ENCODE assay signal across 14 cellular contexts in the genomic region with DNA sequence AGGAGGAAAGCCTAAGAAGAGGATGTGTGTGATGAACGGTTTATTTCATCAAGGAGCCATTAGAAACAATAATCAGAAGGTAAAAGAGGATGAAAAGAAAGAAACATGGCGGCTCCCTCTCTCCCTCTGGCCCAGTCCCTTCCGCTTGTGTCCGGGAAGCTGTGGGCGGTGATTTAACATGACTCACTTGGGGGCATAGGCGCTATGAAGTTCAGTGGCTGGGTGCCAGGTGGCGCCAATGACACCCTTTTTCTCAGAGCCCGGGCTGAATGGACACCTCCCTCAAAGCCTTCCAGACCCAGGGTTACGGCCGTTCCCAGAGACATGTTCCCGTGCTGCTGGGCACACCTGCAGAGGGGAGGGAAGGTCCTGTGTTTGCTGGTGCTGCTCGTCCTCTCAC.
DNase-seq lines count a peak whose midpoint lies in the region; ATAC-seq, FAIRE-seq and TF ChIP-seq lines count a peak whose summit lies in the region.
"Had no signal": no experiment of that assay in that cellular context is flagged by ENCODE, and none has a peak within 500 bp of the region (broad histone marks: within the 10 kb centered on the region; RNA-seq: fewer than 3 reads in every experiment).

No MANE protein-coding gene starts in this region.

- no peaks in the 10 kb centered on the region for H3K27me3 ChIP-seq in NT2/D1 (ENCODE audit: insufficient read depth, insufficient read length)
- H3K27me3 ChIP-seq: colonic mucosa had no signal

- FAIRE-seq in A549 (lab: Jason Lieb, UNC) = no peak

- TF ChIP-seq RAD21 in A549 (conservative IDR thresholded peaks at IDR 0.05 in 1 of 2, IDR thresholded peaks at IDR 0.05 in 1 of 2) = no peak

- H3K36me3 ChIP-seq in NT2/D1 (ENCODE audit: insufficient read depth, insufficient read length, low read length) = no peaks in the 10 kb centered on the region
- H3K36me3 ChIP-seq: colonic mucosa had no signal

- CTCF ChIA-PET in A549 (lab: Yijun Ruan, JAX) = interaction anchor here (1.6 kb wide), 1 partner anchor 9 kb away, joined by 3 read pairs; no protein-coding TSS in a partner anchor

- no peak for TF ChIP-seq EP300 in A549 (IDR thresholded peaks at IDR 0.05)

- WGBS in A549 (ENCODE audit: missing lambda C conversion rate) = 52% methylated on average over 12 of the region's 12 CpGs

- H3K27ac ChIP-seq in A549 = no peak overlapping the region
- H3K27ac ChIP-seq: colonic mucosa, PC-9 had no signal

- no peak for TF ChIP-seq POLR2A in A549 (IDR thresholded peaks at IDR 0.05; ENCODE audit: low read length)

- no peak for TF ChIP-seq CTCF in A549 (IDR thresholded peaks at IDR 0.05)
- peak; percentile 46 for TF ChIP-seq CTCF in GM12864 (IDR thresholded peaks at IDR 0.05; ENCODE audit: low read depth, low read length, missing control alignments)
- peak; percentile 67 for TF ChIP-seq CTCF in epithelial cell of proximal tubule (conservative IDR thresholded peaks at IDR 0.05; ENCODE audit: low read depth, low read length)

- no peak overlapping the region for H3K9ac ChIP-seq in NT2/D1 (ENCODE audit: insufficient read length, low read depth)

- H3K9me3 ChIP-seq in A549 = no peaks in the 10 kb centered on the region
- H3K9me3 ChIP-seq in NT2/D1 (ENCODE audit: insufficient read depth, low read length) = no peaks in the 10 kb centered on the region
- H3K9me3 ChIP-seq: colonic mucosa had no signal

- ATAC-seq in A549 = peak; percentile 63 to 67; a peak in 4 of 6 replicates
- ATAC-seq in GM18520 (IDR thresholded peaks at IDR 0.05; ENCODE audit: unreplicated experiment) = no peak
- ATAC-seq in GM19351 (IDR thresholded peaks at IDR 0.05; ENCODE audit: unreplicated experiment) = no peak
- ATAC-seq: activated CD4-positive, CD25-positive, alpha-beta regulatory T cell treated with anti-CD3 and anti-CD28 coated beads, Interleukin-2, amount 50 U/mL, for 24 hours; sciatic nerve had no signal

- POLR2A ChIA-PET in A549 (lab: Yijun Ruan, JAX) = no interaction called here

- H3K4me3 ChIP-seq in A549 (no peak overlapping the region), GM12864 (ENCODE audit: low read depth, low read length) (no peak overlapping the region), NT2/D1 (ENCODE audit: insufficient read length, low read depth) (no peak overlapping the region), epithelial cell of proximal tubule (ENCODE audit: low read depth, low read length) (no peak overlapping the region)
- H3K4me3 ChIP-seq: colonic mucosa, PC-9 had no signal

- H3K4me1 ChIP-seq in A549 (no peaks in the 10 kb centered on the region), NT2/D1 (ENCODE audit: insufficient read depth, insufficient read length) (no peaks in the 10 kb centered on the region)
- H3K4me1 ChIP-seq: colonic mucosa had no signal

- H3K4me2 ChIP-seq in A549 = no peak overlapping the region
- H3K4me2 ChIP-seq: PC-9 had no signal

- DNase-seq in A549 (ENCODE audit: low read depth in 1 of 2, low spot score in 1 of 2) = peak; percentile 18 to 40
- DNase-seq in GM12864 (ENCODE audit: low read depth) = no peak
- peak; percentile 52 for DNase-seq in NT2/D1 (ENCODE audit: low read depth, low spot score)
- peak; percentile 23 for DNase-seq in epithelial cell of proximal tubule (ENCODE audit: low read depth)
- DNase-seq in mucosa of gallbladder (ENCODE audit: low spot score) = no peak
- no peak for DNase-seq in stimulated activated CD8-positive, alpha-beta memory T cell treated with anti-CD3 and anti-CD28 coated beads, Interleukin-4, amount 100 ng/mL, for 48 hours
- DNase-seq: CD4-positive, CD25-positive, alpha-beta regulatory T cell; colonic mucosa; head of caudate nucleus had no signal

TF ChIP-seq in A549, 52 proteins besides CTCF, POLR2A, EP300 and RAD21:
- no peak for TF ChIP-seq BHLHE40 (IDR thresholded peaks at IDR 0.05; ENCODE audit: low read depth, low read length)
- no peak for TF ChIP-seq BCL3 (IDR thresholded peaks at IDR 0.05)
- TF ChIP-seq FOSL2 (IDR thresholded peaks at IDR 0.05) = no peak
- 0 out of 2 replicates have a peak, but pooled peaks have one; percentile 14 for TF ChIP-seq FOSL2 (CRISPR knock-in tag; IDR thresholded peaks at IDR 0.05)
- TF ChIP-seq, protein P1, sequence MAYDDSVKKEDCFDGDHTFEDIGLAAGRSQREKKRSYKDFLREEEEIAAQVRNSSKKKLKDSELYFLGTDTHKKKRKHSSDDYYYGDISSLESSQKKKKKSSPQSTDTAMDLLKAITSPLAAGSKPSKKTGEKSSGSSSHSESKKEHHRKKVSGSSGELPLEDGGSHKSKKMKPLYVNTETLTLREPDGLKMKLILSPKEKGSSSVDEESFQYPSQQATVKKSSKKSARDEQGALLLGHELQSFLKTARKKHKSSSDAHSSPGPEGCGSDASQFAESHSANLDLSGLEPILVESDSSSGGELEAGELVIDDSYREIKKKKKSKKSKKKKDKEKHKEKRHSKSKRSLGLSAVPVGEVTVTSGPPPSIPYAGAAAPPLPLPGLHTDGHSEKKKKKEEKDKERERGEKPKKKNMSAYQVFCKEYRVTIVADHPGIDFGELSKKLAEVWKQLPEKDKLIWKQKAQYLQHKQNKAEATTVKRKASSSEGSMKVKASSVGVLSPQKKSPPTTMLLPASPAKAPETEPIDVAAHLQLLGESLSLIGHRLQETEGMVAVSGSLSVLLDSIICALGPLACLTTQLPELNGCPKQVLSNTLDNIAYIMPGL (CRISPR knock-in tag; IDR thresholded peaks at IDR 0.05; ENCODE audit: borderline replicate concordance) = no peak
- TF ChIP-seq GATA3 (IDR thresholded peaks at IDR 0.05; ENCODE audit: borderline replicate concordance) = no peak

Comparison
In these comparisons a context has a peak if more than half of its experiments do, and no peak if none do; other contexts are left out.
1. ATAC-seq: peak in A549 (2 of 2); none in GM18520 (single experiment) and GM19351 (single experiment).
2. DNase-seq: peak in A549 (2 of 2), NT2/D1 (single experiment) and epithelial cell of proximal tubule (single experiment); none in GM12864 (single experiment), mucosa of gallbladder (single experiment) and stimulated activated CD8-positive, alpha-beta memory T cell treated with anti-CD3 and anti-CD28 coated beads, Interleukin-4, amount 100 ng/mL, for 48 hours (single experiment).